In the genomic region with DNA sequence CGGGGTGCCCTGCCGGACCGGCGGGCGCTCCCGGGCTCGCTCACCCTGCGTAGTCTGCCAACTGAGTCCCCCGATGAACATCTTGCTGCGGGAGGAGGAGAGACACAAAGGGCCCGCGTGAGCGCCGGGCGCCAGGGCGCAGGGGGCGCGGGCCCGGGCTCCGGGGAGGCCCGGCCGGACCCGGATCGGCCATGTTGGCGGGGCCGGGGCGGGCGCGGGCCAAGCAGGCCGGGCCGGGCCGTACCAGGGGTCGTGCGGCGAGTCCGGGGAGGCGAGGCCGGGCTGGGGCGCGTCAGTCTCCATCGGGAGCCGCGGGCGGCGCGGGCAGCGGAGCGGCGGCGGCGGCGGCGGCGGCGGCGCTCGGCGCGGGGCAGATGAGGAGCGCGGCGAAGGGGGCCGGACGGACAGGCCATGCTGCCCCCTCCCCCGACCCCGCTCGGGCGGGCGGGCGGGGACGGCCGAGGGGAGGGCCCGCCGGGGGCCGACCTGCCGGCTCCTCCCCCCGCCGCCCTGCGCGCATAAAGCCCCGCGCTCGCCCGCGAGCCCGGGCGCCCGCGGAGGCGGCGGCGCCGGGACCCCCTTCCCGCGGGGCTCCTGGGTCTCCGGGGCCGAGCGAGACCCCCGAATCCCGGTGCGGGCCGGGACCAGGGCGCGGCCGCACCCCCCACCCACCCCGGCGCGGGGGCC, we compare ENCODE assay signal across 8 cellular contexts.
A peak's percentile ranks its signal among the peaks of the same experiment; 100 is the strongest.
DNase-seq lines count a peak whose midpoint lies in the region; ATAC-seq lines count a peak whose summit lies in the region.

A gene (minus strand): TSS at position 376 of the 687 bp plus-strand sequence. CDS start 73 bp downstream, at position 303.

- peaks cover 50% of the 10 kb centered on the region for H3K27me3 Mint-ChIP-seq in activated naive CD8-positive, alpha-beta T cell
- peaks cover 60 to 85% of the 10 kb centered on the region in 2 donors for H3K27me3 Mint-ChIP-seq in stimulated activated naive B cell treated with anti-CD40 and anti-IgM and Interleukin-4, amounts not matched to agents 10 μg/mL and 1 μg/mL and 100 μg/mL, for 72 hours

- peak within 1 kb of the TSS; percentile 78 for H3K4me3 Mint-ChIP-seq in activated naive CD8-positive, alpha-beta T cell
- H3K4me3 Mint-ChIP-seq in stimulated activated naive B cell treated with anti-CD40 and anti-IgM and Interleukin-4, amounts not matched to agents 10 μg/mL and 1 μg/mL and 100 μg/mL, for 72 hours = peak within 1 kb of the TSS; percentile 75 to 78

- DNase-seq in NCI-H2171 (lab: John Stamatoyannopoulos, UW) (peak; percentile 13), NCI-H2171 treated with DMSO at 0.1 percent for 48 hours (lab: John Stamatoyannopoulos, UW) (no peak), iPS-NIHi7 (ENCODE audit: extremely low spot score) (peak; percentile 61)
- DNase-seq in stimulated activated naive B cell treated with anti-CD40 and anti-IgM and Interleukin-4, amounts not matched to agents 10 μg/mL and 1 μg/mL and 100 μg/mL, for 72 hours = no peak
- DNase-seq in activated CD8-positive, alpha-beta memory T cell treated with anti-CD3 and anti-CD28 coated beads for 24 hours = no peak

- no peaks in the 10 kb centered on the region for H3K9me3 Mint-ChIP-seq in activated naive CD8-positive, alpha-beta T cell (ENCODE audit: low read depth)
- H3K9me3 Mint-ChIP-seq in stimulated activated naive B cell treated with anti-CD40 and anti-IgM and Interleukin-4, amounts not matched to agents 10 μg/mL and 1 μg/mL and 100 μg/mL, for 72 hours = no peaks in the 10 kb centered on the region

- no peaks in the 10 kb centered on the region for H3K36me3 Mint-ChIP-seq in activated naive CD8-positive, alpha-beta T cell
- H3K36me3 Mint-ChIP-seq in stimulated activated naive B cell treated with anti-CD40 and anti-IgM and Interleukin-4, amounts not matched to agents 10 μg/mL and 1 μg/mL and 100 μg/mL, for 72 hours = no peaks in the 10 kb centered on the region

- H3K4me1 Mint-ChIP-seq in activated naive CD8-positive, alpha-beta T cell (ENCODE audit: low read depth) = peaks cover 18% of the 10 kb centered on the region
- peaks cover 11 to 12% of the 10 kb centered on the region in 2 donors for H3K4me1 Mint-ChIP-seq in stimulated activated naive B cell treated with anti-CD40 and anti-IgM and Interleukin-4, amounts not matched to agents 10 μg/mL and 1 μg/mL and 100 μg/mL, for 72 hours

- H3K27ac Mint-ChIP-seq in activated naive CD8-positive, alpha-beta T cell = no peak within 1 kb of the TSS
- H3K27ac Mint-ChIP-seq in stimulated activated naive B cell treated with anti-CD40 and anti-IgM and Interleukin-4, amounts not matched to agents 10 μg/mL and 1 μg/mL and 100 μg/mL, for 72 hours = no peak within 1 kb of the TSS

- ATAC-seq in stimulated activated naive B cell treated with anti-CD40 and anti-IgM and Interleukin-4, amounts not matched to agents 10 μg/mL and 1 μg/mL and 100 μg/mL, for 72 hours (replicated peaks) = peak in 1 of 2 donors; percentile 42
- no peak for ATAC-seq in HG02885 (IDR thresholded peaks at IDR 0.05; ENCODE audit: poor library complexity, unreplicated experiment)
- no peak for ATAC-seq in GM21367 (IDR thresholded peaks at IDR 0.05; ENCODE audit: unreplicated experiment)

Comparison
In these comparisons a context has a peak if more than half of its experiments do, and no peak if none do; other contexts are left out.
1. DNase-seq: peak in NCI-H2171 (single experiment) and iPS-NIHi7 (single experiment); none in NCI-H2171 treated with DMSO at 0.1 percent for 48 hours (single experiment), stimulated activated naive B cell treated with anti-CD40 and anti-IgM and Interleukin-4, amounts not matched to agents 10 μg/mL and 1 μg/mL and 100 μg/mL, for 72 hours (single experiment) and activated CD8-positive, alpha-beta memory T cell treated with anti-CD3 and anti-CD28 coated beads for 24 hours (single experiment).